1 cellular context compared by ENCODE assay signal in genomic region chr2:28390857-28391563, GRCh38.
A peak's percentile ranks its signal among the peaks of the same experiment; 100 is the strongest.
TF ChIP-seq lines count a peak whose summit lies in the region.

No MANE protein-coding gene starts in this region.

TF ChIP-seq in GM12878, 131 proteins besides CTCF, POLR2A, EP300 and RAD21 (continued from another document):
- TF ChIP-seq, protein P1, sequence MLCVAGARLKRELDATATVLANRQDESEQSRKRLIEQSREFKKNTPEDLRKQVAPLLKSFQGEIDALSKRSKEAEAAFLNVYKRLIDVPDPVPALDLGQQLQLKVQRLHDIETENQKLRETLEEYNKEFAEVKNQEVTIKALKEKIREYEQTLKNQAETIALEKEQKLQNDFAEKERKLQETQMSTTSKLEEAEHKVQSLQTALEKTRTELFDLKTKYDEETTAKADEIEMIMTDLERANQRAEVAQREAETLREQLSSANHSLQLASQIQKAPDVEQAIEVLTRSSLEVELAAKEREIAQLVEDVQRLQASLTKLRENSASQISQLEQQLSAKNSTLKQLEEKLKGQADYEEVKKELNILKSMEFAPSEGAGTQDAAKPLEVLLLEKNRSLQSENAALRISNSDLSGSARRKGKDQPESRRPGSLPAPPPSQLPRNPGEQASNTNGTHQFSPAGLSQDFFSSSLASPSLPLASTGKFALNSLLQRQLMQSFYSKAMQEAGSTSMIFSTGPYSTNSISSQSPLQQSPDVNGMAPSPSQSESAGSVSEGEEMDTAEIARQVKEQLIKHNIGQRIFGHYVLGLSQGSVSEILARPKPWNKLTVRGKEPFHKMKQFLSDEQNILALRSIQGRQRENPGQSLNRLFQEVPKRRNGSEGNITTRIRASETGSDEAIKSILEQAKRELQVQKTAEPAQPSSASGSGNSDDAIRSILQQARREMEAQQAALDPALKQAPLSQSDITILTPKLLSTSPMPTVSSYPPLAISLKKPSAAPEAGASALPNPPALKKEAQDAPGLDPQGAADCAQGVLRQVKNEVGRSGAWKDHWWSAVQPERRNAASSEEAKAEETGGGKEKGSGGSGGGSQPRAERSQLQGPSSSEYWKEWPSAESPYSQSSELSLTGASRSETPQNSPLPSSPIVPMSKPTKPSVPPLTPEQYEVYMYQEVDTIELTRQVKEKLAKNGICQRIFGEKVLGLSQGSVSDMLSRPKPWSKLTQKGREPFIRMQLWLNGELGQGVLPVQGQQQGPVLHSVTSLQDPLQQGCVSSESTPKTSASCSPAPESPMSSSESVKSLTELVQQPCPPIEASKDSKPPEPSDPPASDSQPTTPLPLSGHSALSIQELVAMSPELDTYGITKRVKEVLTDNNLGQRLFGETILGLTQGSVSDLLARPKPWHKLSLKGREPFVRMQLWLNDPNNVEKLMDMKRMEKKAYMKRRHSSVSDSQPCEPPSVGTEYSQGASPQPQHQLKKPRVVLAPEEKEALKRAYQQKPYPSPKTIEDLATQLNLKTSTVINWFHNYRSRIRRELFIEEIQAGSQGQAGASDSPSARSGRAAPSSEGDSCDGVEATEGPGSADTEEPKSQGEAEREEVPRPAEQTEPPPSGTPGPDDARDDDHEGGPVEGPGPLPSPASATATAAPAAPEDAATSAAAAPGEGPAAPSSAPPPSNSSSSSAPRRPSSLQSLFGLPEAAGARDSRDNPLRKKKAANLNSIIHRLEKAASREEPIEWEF (IDR thresholded peaks at IDR 0.05; ENCODE audit: insufficient replicate concordance, low read depth, low read length): no peak
- TF ChIP-seq NR2C2 (IDR thresholded peaks at IDR 0.05; ENCODE audit: borderline replicate concordance, control insufficient read depth, insufficient read length, low read depth) (no peak), RUNX3 (IDR thresholded peaks at IDR 0.05; ENCODE audit: low read length) (0 out of 2 replicates have a peak, but pooled peaks have one; percentile 3)
